In the genomic region with DNA sequence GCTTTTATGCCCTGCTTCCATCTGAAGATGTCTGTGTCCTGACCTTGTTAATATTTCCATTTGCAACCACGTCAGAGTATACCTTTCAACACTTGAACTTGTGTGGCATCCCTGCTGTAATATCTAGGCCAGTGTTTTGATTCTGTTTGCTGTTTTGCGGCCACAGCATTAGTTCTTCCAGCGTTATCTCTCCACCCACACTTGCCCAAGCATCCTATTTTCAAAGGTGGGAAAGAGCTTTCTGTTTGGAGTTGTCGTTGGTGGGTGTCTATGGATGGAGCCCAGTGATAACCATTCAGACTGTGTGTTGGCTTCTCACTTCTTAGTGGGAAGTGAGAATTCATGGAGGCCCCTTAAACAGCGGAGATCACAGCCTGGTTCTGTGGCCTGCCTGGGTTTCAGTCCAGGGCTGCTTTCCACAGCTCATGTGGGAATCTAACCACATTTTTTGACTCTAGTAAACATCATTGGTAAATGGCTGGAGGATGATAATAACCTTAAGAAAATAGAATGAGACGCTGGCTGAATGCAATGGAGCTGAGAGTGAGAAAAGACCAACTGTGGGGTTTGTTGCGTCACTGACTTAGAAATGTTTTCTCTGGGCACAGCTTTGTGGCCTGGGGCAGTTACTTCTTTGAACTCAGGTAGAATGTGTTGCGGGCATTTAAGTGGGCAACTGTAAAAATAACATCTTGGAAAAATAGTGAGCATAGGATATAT, we compare ENCODE assay signal across 11 cellular contexts. TPM values are rescaled to one million over a fixed set of nuclear protein-coding genes. Genes with fewer than 3 reads are reported as not detected.
DNase-seq lines count a peak whose midpoint lies in the region; ATAC-seq and TF ChIP-seq lines count a peak whose summit lies in the region.
"Had no signal": no experiment of that assay in that cellular context is flagged by ENCODE, and none has a peak within 500 bp of the region (broad histone marks: within the 10 kb centered on the region; RNA-seq: fewer than 3 reads in every experiment).

No MANE protein-coding gene starts in this region.

- H3K9ac ChIP-seq in IMR-90 (ENCODE audit: low read depth, low read length) (peak overlapping the region; percentile 15), mesenchymal stem cell (ENCODE audit: low read length) (peak overlapping the region; percentile 36)
- H3K9ac ChIP-seq: BLaER1 had no signal

- 0 out of 2 replicates have a peak overlapping the region, but pooled peaks have one; percentile 7 for H3K27ac ChIP-seq in ACC112 (ENCODE audit: low read depth, low read length)
- H3K27ac ChIP-seq in IMR-90 (ENCODE audit: insufficient read depth, low read length) = peak overlapping the region; percentile 72; the same call in 1 of the 2 replicates
- peak overlapping the region; percentile 35 for H3K27ac ChIP-seq in angular gyrus (ENCODE audit: low read depth, low read length)
- H3K27ac ChIP-seq in mesenchymal stem cell (ENCODE audit: low read length, poor library complexity, severe bottlenecking) = no peak overlapping the region
- H3K27ac ChIP-seq: BLaER1 had no signal

- H3K27me3 ChIP-seq in ACC112 (ENCODE audit: insufficient read depth, low read length) (peaks cover 47% of the 10 kb centered on the region), IMR-90 (ENCODE audit: control insufficient read depth, insufficient read depth, low read length) (no peaks in the 10 kb centered on the region), mesenchymal stem cell (ENCODE audit: control insufficient read depth in 1 of 2, insufficient read depth in 1 of 2, low read length in 2 of 2) (peaks cover 7 to 9% of the 10 kb centered on the region in 2 experiments)
- H3K27me3 ChIP-seq: BLaER1 had no signal

- H3K4me2 ChIP-seq in IMR-90 (ENCODE audit: low read depth, low read length) = peak overlapping the region; percentile 64
- H3K4me2 ChIP-seq in mesenchymal stem cell (ENCODE audit: low read length, poor library complexity, severe bottlenecking) = no peak overlapping the region
- H3K4me2 ChIP-seq: BLaER1 had no signal

- DNase-seq in IMR-90 = no peak
- peak; percentile 53 for DNase-seq in mesenchymal stem cell
- no peak for DNase-seq in NCI-H1092 (lab: John Stamatoyannopoulos, UW)
- no peak for DNase-seq in iPS-NIHi7 (ENCODE audit: extremely low spot score)
- no peak for DNase-seq in NCI-H446 treated with DMSO at 0.1 percent for 48 hours (lab: John Stamatoyannopoulos, UW)
- no peak for DNase-seq in NCI-H774 (lab: John Stamatoyannopoulos, UW)
- DNase-seq: activated T-cell treated with anti-CD3 and anti-CD28 coated beads, Interleukin-2, amount 50 U/mL, for 1 hour; NCI-H524 treated with DMSO at 0.1 percent for 48 hours had no signal

- H3K4ac ChIP-seq in IMR-90 (ENCODE audit: low read depth, low read length) (peak overlapping the region; percentile 56), mesenchymal stem cell (ENCODE audit: low read depth in 1 of 2, low read length in 2 of 2) (peak overlapping the region in 1 of 2 experiments; percentile 9)

- H2BK120ac ChIP-seq in IMR-90 (ENCODE audit: low read depth, low read length) (peak overlapping the region; percentile 54), mesenchymal stem cell (ENCODE audit: low read depth, low read length) (no peak overlapping the region)

- CTCF ChIA-PET in IMR-90 (lab: Yijun Ruan, JAX) = interaction anchor here (0.8 to 1.2 kb wide), 3 partner anchors 15 to 141 kb away, joined by 3 to 4 read pairs (median 3); no protein-coding TSS in a partner anchor

- BruUV-seq in IMR-90 (replicated peaks; lab: Mats Ljungman, UMichigan) = no TSS peak

- peak; percentile 16 for ATAC-seq in IMR-90 (ENCODE audit: low read depth)

- H2BK15ac ChIP-seq in IMR-90 (ENCODE audit: low read depth, low read length) (peak overlapping the region; percentile 7; the same call in 1 of the 3 replicates), mesenchymal stem cell (ENCODE audit: low read depth, poor library complexity, severe bottlenecking) (no peak overlapping the region)

- H3K79me1 ChIP-seq in IMR-90 (ENCODE audit: low read depth in 1 of 2, low read length in 2 of 2) = peaks cover 12 to 89% of the 10 kb centered on the region in 2 experiments; a peak in 3 of 4 replicates
- no peaks in the 10 kb centered on the region for H3K79me1 ChIP-seq in mesenchymal stem cell (replicated peaks; ENCODE audit: low read length, poor library complexity, severe bottlenecking)

- H4K91ac ChIP-seq in IMR-90 (ENCODE audit: insufficient read depth, low read depth, low read length) = peak overlapping the region; percentile 43
- H4K91ac ChIP-seq in mesenchymal stem cell (ENCODE audit: low read length) = no peak overlapping the region

- no peaks in the 10 kb centered on the region for H3K36me3 ChIP-seq in ACC112 (ENCODE audit: insufficient read depth, low read length)
- H3K36me3 ChIP-seq in IMR-90 (ENCODE audit: control insufficient read depth, insufficient read depth, low read length) = no peaks in the 10 kb centered on the region
- H3K36me3 ChIP-seq in mesenchymal stem cell (ENCODE audit: control insufficient read depth in 1 of 2, insufficient read depth in 2 of 2, low read depth in 1 of 2, low read length in 2 of 2) = no peaks in the 10 kb centered on the region
- H3K36me3 ChIP-seq: BLaER1 had no signal

- peak overlapping the region; percentile 68 for H2AK5ac ChIP-seq in IMR-90 (ENCODE audit: low read depth, low read length)
- H2AK5ac ChIP-seq in mesenchymal stem cell (ENCODE audit: low read length, severe bottlenecking) = no peak overlapping the region

- no peak for TF ChIP-seq POLR2A in IMR-90 (IDR thresholded peaks at IDR 0.05; ENCODE audit: low read depth, low read length)

- no peak overlapping the region for H2AK9ac ChIP-seq in IMR-90 (replicated peaks; ENCODE audit: low read depth, low read length, poor library complexity)

- TF ChIP-seq RAD21 in IMR-90 (IDR thresholded peaks at IDR 0.05; ENCODE audit: low read length) = no peak

- H4K20me1 ChIP-seq in IMR-90 (ENCODE audit: insufficient read depth, low read length) = peaks cover 99% of the 10 kb centered on the region; the same call in 1 of the 2 replicates
- H4K20me1 ChIP-seq: BLaER1 had no signal

- H2BK20ac ChIP-seq in IMR-90 (ENCODE audit: low read depth, low read length) = peak overlapping the region; percentile 45

- dilution Hi-C loops in IMR-90 (cut with HindIII; ENCODE audit: low sequenced_read_pairs, unreplicated experiment) = no loop called here

- H3K14ac ChIP-seq in IMR-90 (replicated peaks; ENCODE audit: low read depth, low read length) (peak overlapping the region; percentile 24), mesenchymal stem cell (ENCODE audit: low read length in 2 of 2) (no peak overlapping the region)

- H2AFZ ChIP-seq in ACC112 (ENCODE audit: low read length, unreplicated experiment) (peak overlapping the region; percentile 19), IMR-90 (replicated peaks; ENCODE audit: low read length, poor library complexity) (peak overlapping the region; percentile 9), mesenchymal stem cell (ENCODE audit: low read depth, low read length) (no peak overlapping the region)

- H3K23ac ChIP-seq in IMR-90 (ENCODE audit: low read depth, low read length) (peak overlapping the region; percentile 39), mesenchymal stem cell (ENCODE audit: low read length in 2 of 2) (no peak overlapping the region)

- H3K18ac ChIP-seq in IMR-90 (ENCODE audit: low read depth, low read length) (peak overlapping the region; percentile 81), mesenchymal stem cell (ENCODE audit: low read depth in 1 of 2, low read length in 2 of 2) (peak overlapping the region; percentile 58 to 74)

- H2BK12ac ChIP-seq in mesenchymal stem cell (ENCODE audit: low read length in 2 of 2) = peak overlapping the region; percentile 11 to 80

- intact Hi-C loops in IMR-90 (cut with micrococcal nuclease) = no loop called here

- peak overlapping the region; percentile 80 for H2BK5ac ChIP-seq in IMR-90 (ENCODE audit: low read depth, low read length, poor library complexity, severe bottlenecking)
- no peak overlapping the region for H2BK5ac ChIP-seq in mesenchymal stem cell (ENCODE audit: low read depth, low read length, poor library complexity, severe bottlenecking)

- peaks cover 53% of the 10 kb centered on the region for H3K9me1 ChIP-seq in IMR-90 (ENCODE audit: insufficient read depth, low read length)

- peaks cover 12% of the 10 kb centered on the region for H3K4me1 ChIP-seq in ACC112 (ENCODE audit: control insufficient read depth, insufficient read depth, low read length, unreplicated experiment)
- H3K4me1 ChIP-seq in IMR-90 (ENCODE audit: control insufficient read depth, insufficient read depth, low read length) = peaks cover 29% of the 10 kb centered on the region
- no peaks in the 10 kb centered on the region for H3K4me1 ChIP-seq in mesenchymal stem cell (ENCODE audit: control insufficient read depth, insufficient read depth, low read depth, low read length)

- in situ Hi-C loops in IMR-90 (cut with MboI; ENCODE audit: low sequenced_read_pairs) = no loop called here

- H3K9me3 ChIP-seq in IMR-90 (ENCODE audit: control insufficient read depth, insufficient read depth, low read length) (no peaks in the 10 kb centered on the region), mesenchymal stem cell (ENCODE audit: control insufficient read depth, low read length) (no peaks in the 10 kb centered on the region)
- H3K9me3 ChIP-seq: BLaER1 had no signal

- TF ChIP-seq CTCF in IMR-90 (conservative IDR thresholded peaks at IDR 0.05; ENCODE audit: low read depth, low read length) = no peak

- POLR2A ChIA-PET in IMR-90 (lab: Charles Lee; ENCODE audit: unreplicated experiment) = no interaction called here

- H4K8ac ChIP-seq in IMR-90 (ENCODE audit: low read depth in 2 of 2, low read length in 2 of 2) (peak overlapping the region in 1 of 2 experiments; percentile 54; a peak in 1 of 4 replicates), mesenchymal stem cell (ENCODE audit: low read length) (peak overlapping the region; percentile 83)

- H3K79me2 ChIP-seq in ACC112 (ENCODE audit: control insufficient read depth, insufficient read depth, low read length, unreplicated experiment) = no peaks in the 10 kb centered on the region

- H3K56ac ChIP-seq in IMR-90 (ENCODE audit: extremely low read depth, insufficient read depth, low read length) = peak overlapping the region; percentile 35; the same call in 1 of the 2 replicates

- peak overlapping the region; percentile 47 for H4K5ac ChIP-seq in IMR-90 (ENCODE audit: low read depth, low read length)

- 82% methylated on average over 2 of the region's 8 CpGs; no CpG with 5 or more reads in 1 of the 2 experiments for WGBS in IMR-90 (ENCODE audit: extremely low coverage in 2 of 2, insufficient read length in 1 of 2), 2 experiments
- WGBS in mesenchymal stem cell = 75% methylated on average over 7 of the region's 8 CpGs

- H3K4me3 ChIP-seq in ACC112 (ENCODE audit: low read depth, low read length) = no peak overlapping the region
- H3K4me3 ChIP-seq in IMR-90 (ENCODE audit: insufficient read depth, low read depth, low read length) = no peak overlapping the region
- no peak overlapping the region for H3K4me3 ChIP-seq in mesenchymal stem cell (ENCODE audit: insufficient read depth in 1 of 2, low read depth in 1 of 2, low read length in 2 of 2)
- H3K4me3 ChIP-seq: BLaER1 had no signal

RNA-seq across cellular contexts. Expression of a gene that starts 7.6 kb away (rescaled TPM):
- 4.1 and 5.3 TPM in 2 replicates for total RNA-seq in IMR-90 (2012; rRNA removed)
- 1.2 and 1.5 TPM in 2 replicates for polyA plus RNA-seq in IMR-90 (2012; rRNA removed)
- polyA plus RNA-seq in IMR-90 (2012; cell fraction: cytosol; rRNA removed) = 0.53 and 0.84 TPM in 2 replicates
- 0.44 and 1.0 TPM in 2 replicates for polyA plus RNA-seq in IMR-90 (2012; cell fraction: nucleus; rRNA removed; ENCODE audit: low replicate concordance)
- polyA plus RNA-seq in mesenchymal stem cell (2013, experiment 1 of 2) = 1.3 TPM
- polyA plus RNA-seq in mesenchymal stem cell (2013, experiment 2 of 2) = 1.3 TPM
